Comparison of ENCODE assay signal across 11 cellular contexts in genomic region chr11:1189816-1190215, GRCh38. TPM values are rescaled to one million over a fixed set of nuclear protein-coding genes. Genes with fewer than 3 reads are reported as not detected.
"Had no signal": no experiment of that assay in that cellular context is flagged by ENCODE, and none has a peak within 500 bp of the region (broad histone marks: within the 10 kb centered on the region; RNA-seq: fewer than 3 reads in every experiment).

No MANE protein-coding gene starts in this region.

RNA-seq across cellular contexts. Expression of gene MUC5AC, which starts 32.1 kb away (rescaled TPM):
- total RNA-seq: activated CD4-positive, alpha-beta memory T cell treated with anti-CD3 and anti-CD28 coated beads for 36 hours; activated CD4-positive, alpha-beta T cell treated with anti-CD3 and anti-CD28 coated beads, Interleukin-2, amount 10 ng/mL, durations not matched to agents 24 days and 14 days; activated CD8-positive, alpha-beta memory T cell treated with anti-CD3 and anti-CD28 coated beads for 36 hours; activated CD8-positive, alpha-beta memory T cell treated with anti-CD3 and anti-CD28 coated beads, Interleukin-2, amount 10 ng/mL, durations not matched to agents 7 days and 5 days; activated CD8-positive, alpha-beta T cell treated with anti-CD3 and anti-CD28 coated beads, Interleukin-2, amount 10 ng/mL, durations not matched to agents 7 days and 5 days; activated T-cell treated with anti-CD3 and anti-CD28 coated beads, Interleukin-2, amount 50 U/mL, for 72 hours; aorta; dermis blood vessel endothelial cell; foreskin keratinocyte; gastrocnemius medialis; T-helper 2 cell treated with Interferon-gamma antibody and Interleukin-4, amounts not matched to agents 100 ng/mL and 5 ng/mL, for 36 hours had no signal
- polyA plus RNA-seq: foreskin keratinocyte had no signal

RNA-seq across cellular contexts. Expression of gene MUC5B, which starts 33.0 kb away (rescaled TPM):
- total RNA-seq: activated CD4-positive, alpha-beta memory T cell treated with anti-CD3 and anti-CD28 coated beads for 36 hours; activated CD4-positive, alpha-beta T cell treated with anti-CD3 and anti-CD28 coated beads, Interleukin-2, amount 10 ng/mL, durations not matched to agents 24 days and 14 days; activated CD8-positive, alpha-beta memory T cell treated with anti-CD3 and anti-CD28 coated beads for 36 hours; activated CD8-positive, alpha-beta memory T cell treated with anti-CD3 and anti-CD28 coated beads, Interleukin-2, amount 10 ng/mL, durations not matched to agents 7 days and 5 days; activated CD8-positive, alpha-beta T cell treated with anti-CD3 and anti-CD28 coated beads, Interleukin-2, amount 10 ng/mL, durations not matched to agents 7 days and 5 days; activated T-cell treated with anti-CD3 and anti-CD28 coated beads, Interleukin-2, amount 50 U/mL, for 72 hours; aorta; dermis blood vessel endothelial cell; foreskin keratinocyte; T-helper 2 cell treated with Interferon-gamma antibody and Interleukin-4, amounts not matched to agents 100 ng/mL and 5 ng/mL, for 36 hours had no signal
- polyA plus RNA-seq: foreskin keratinocyte had no signal
